ENCODE assay signal across 14 cellular contexts in the genomic region with DNA sequence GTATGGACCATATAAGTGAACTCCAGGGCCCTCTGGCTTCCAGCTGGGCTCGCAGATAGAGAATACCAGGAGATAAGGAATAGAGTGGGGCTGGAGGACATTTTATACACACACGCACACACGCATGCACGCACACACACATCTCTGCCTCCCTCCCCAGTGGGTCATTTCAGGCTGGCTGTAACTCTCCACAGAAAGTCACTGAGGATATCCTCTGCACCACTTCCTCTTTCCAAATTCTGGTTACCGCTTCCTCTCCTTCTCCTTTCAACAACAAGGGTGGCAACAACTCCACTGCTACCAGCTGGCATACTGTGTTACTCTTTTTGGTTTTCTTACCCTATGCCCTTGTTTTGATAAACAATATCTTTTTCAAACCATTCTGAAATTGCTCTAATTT.
DNase-seq lines count a peak whose midpoint lies in the region; ATAC-seq and TF ChIP-seq lines count a peak whose summit lies in the region.
"Had no signal": no experiment of that assay in that cellular context is flagged by ENCODE, and none has a peak within 500 bp of the region (broad histone marks: within the 10 kb centered on the region; RNA-seq: fewer than 3 reads in every experiment).

No MANE protein-coding gene starts in this region.

- no peaks in the 10 kb centered on the region for H4K20me1 ChIP-seq in GM23338 (replicated peaks; ENCODE audit: insufficient read depth)

- no peaks in the 10 kb centered on the region for H3K27me3 Mint-ChIP-seq in GM23338 (ENCODE audit: insufficient read depth, low read depth, poor library complexity)
- H3K27me3 Mint-ChIP-seq: central memory CD8-positive, alpha-beta T cell had no signal

- no peak overlapping the region for H3K27ac Mint-ChIP-seq in GM23338
- H3K27ac Mint-ChIP-seq: T-helper 1 cell treated with Interleukin-12 subunit alpha and Interleukin-12 subunit beta and Interleukin-4 antibody, amounts not matched to agents 30 μg/mL and 1 μg/mL, for 36 hours had no signal

- H3K27ac ChIP-seq in GM23338 (ENCODE audit: low read depth) = no peak overlapping the region
- H3K27ac ChIP-seq: right atrium auricular region had no signal

- no peaks in the 10 kb centered on the region for H3K9me3 Mint-ChIP-seq in GM23338
- H3K9me3 Mint-ChIP-seq: T-helper 1 cell treated with Interleukin-12 subunit alpha and Interleukin-12 subunit beta and Interleukin-4 antibody, amounts not matched to agents 30 μg/mL and 1 μg/mL, for 36 hours had no signal

- no peak overlapping the region for H3K4me3 ChIP-seq in GM12865 (ENCODE audit: low read depth, low read length)
- no peak overlapping the region for H3K4me3 ChIP-seq in GM23338
- H3K4me3 ChIP-seq: lung, right atrium auricular region had no signal

- H3K79me2 ChIP-seq in GM23338 (replicated peaks; ENCODE audit: insufficient read depth) = no peaks in the 10 kb centered on the region

- TF ChIP-seq CTCF in GM12865 (IDR thresholded peaks at IDR 0.05; ENCODE audit: insufficient read depth, low read depth, low read length, missing control alignments) = no peak
- no peak for TF ChIP-seq CTCF in GM23338 (conservative IDR thresholded peaks at IDR 0.05; ENCODE audit: low read depth in 2 of 2)

- peak; percentile 42 for ATAC-seq in GM19468 (IDR thresholded peaks at IDR 0.05; ENCODE audit: extremely low read depth, unreplicated experiment)
- peak; percentile 82 for ATAC-seq in HG03103 (IDR thresholded peaks at IDR 0.05; ENCODE audit: low read depth, unreplicated experiment)
- ATAC-seq in GM23338 = no peak

- H3K4me3 Mint-ChIP-seq in GM23338 = no peak overlapping the region
- H3K4me3 Mint-ChIP-seq: central memory CD8-positive, alpha-beta T cell; T-helper 1 cell treated with Interleukin-12 subunit alpha and Interleukin-12 subunit beta and Interleukin-4 antibody, amounts not matched to agents 30 μg/mL and 1 μg/mL, for 36 hours had no signal

- no peak overlapping the region for H3K4me2 ChIP-seq in GM23338

- H3F3A ChIP-seq in GM23338 (replicated peaks; ENCODE audit: low read depth) = no peaks in the 10 kb centered on the region

- H3K27me3 ChIP-seq in GM23338 (ENCODE audit: insufficient read depth) = no peaks in the 10 kb centered on the region
- H3K27me3 ChIP-seq: BE2C, right atrium auricular region had no signal

- DNase-seq in GM12865 (ENCODE audit: low read depth) = peak; percentile 24
- DNase-seq in SKM-1 treated with dmso at 0.1 percent for 144 hours (lab: John Stamatoyannopoulos, UW; ENCODE audit: unreplicated experiment) = peak; percentile 93
- DNase-seq in occipital lobe (lab: John Stamatoyannopoulos, UW) = no peak
- no peak for DNase-seq in DMS114 treated with DMSO at 0.1 percent for 48 hours (lab: John Stamatoyannopoulos, UW; ENCODE audit: unreplicated experiment)
- no peak for DNase-seq in GM23338 (ENCODE audit: low spot score)
- no peak for DNase-seq in medulla oblongata (ENCODE audit: extremely low spot score)
- DNase-seq: BE2C, foreskin fibroblast had no signal

- H3K9me2 ChIP-seq in GM23338 (ENCODE audit: insufficient read depth) = no peaks in the 10 kb centered on the region

- H2AFZ ChIP-seq in GM23338 = no peak overlapping the region

- H3K4me1 Mint-ChIP-seq in GM23338 = no peaks in the 10 kb centered on the region
- H3K4me1 Mint-ChIP-seq: central memory CD8-positive, alpha-beta T cell had no signal

- H3K36me3 Mint-ChIP-seq in GM23338 (ENCODE audit: low read depth) = no peaks in the 10 kb centered on the region

- no peaks in the 10 kb centered on the region for H3K4me1 ChIP-seq in GM23338 (ENCODE audit: insufficient read depth)
- H3K4me1 ChIP-seq: BE2C, right atrium auricular region had no signal

- H3K36me3 ChIP-seq in GM23338 (ENCODE audit: insufficient read depth) = no peaks in the 10 kb centered on the region
- H3K36me3 ChIP-seq: BE2C, right atrium auricular region had no signal

TF ChIP-seq in GM23338, 12 proteins besides CTCF, POLR2A, EP300 and RAD21:
- TF ChIP-seq, protein P1, sequence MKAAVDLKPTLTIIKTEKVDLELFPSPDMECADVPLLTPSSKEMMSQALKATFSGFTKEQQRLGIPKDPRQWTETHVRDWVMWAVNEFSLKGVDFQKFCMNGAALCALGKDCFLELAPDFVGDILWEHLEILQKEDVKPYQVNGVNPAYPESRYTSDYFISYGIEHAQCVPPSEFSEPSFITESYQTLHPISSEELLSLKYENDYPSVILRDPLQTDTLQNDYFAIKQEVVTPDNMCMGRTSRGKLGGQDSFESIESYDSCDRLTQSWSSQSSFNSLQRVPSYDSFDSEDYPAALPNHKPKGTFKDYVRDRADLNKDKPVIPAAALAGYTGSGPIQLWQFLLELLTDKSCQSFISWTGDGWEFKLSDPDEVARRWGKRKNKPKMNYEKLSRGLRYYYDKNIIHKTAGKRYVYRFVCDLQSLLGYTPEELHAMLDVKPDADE (IDR thresholded peaks at IDR 0.05) = no peak
- no peak for TF ChIP-seq ZNF331 (CRISPR knock-in tag; IDR thresholded peaks at IDR 0.05; ENCODE audit: low read depth)
- TF ChIP-seq, protein P2, sequence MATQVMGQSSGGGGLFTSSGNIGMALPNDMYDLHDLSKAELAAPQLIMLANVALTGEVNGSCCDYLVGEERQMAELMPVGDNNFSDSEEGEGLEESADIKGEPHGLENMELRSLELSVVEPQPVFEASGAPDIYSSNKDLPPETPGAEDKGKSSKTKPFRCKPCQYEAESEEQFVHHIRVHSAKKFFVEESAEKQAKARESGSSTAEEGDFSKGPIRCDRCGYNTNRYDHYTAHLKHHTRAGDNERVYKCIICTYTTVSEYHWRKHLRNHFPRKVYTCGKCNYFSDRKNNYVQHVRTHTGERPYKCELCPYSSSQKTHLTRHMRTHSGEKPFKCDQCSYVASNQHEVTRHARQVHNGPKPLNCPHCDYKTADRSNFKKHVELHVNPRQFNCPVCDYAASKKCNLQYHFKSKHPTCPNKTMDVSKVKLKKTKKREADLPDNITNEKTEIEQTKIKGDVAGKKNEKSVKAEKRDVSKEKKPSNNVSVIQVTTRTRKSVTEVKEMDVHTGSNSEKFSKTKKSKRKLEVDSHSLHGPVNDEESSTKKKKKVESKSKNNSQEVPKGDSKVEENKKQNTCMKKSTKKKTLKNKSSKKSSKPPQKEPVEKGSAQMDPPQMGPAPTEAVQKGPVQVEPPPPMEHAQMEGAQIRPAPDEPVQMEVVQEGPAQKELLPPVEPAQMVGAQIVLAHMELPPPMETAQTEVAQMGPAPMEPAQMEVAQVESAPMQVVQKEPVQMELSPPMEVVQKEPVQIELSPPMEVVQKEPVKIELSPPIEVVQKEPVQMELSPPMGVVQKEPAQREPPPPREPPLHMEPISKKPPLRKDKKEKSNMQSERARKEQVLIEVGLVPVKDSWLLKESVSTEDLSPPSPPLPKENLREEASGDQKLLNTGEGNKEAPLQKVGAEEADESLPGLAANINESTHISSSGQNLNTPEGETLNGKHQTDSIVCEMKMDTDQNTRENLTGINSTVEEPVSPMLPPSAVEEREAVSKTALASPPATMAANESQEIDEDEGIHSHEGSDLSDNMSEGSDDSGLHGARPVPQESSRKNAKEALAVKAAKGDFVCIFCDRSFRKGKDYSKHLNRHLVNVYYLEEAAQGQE (IDR thresholded peaks at IDR 0.05; ENCODE audit: unreplicated experiment) = no peak
- TF ChIP-seq EZH2 (IDR thresholded peaks at IDR 0.05; ENCODE audit: low read depth, unreplicated experiment) = no peak
- TF ChIP-seq STAT1 (IDR thresholded peaks at IDR 0.05; ENCODE audit: unreplicated experiment) = no peak
- TF ChIP-seq CREB1 (CRISPR knock-in tag; IDR thresholded peaks at IDR 0.05; ENCODE audit: low read depth) = no peak
- TF ChIP-seq JUNB (IDR thresholded peaks at IDR 0.05; ENCODE audit: unreplicated experiment) = no peak

Comparison
In these comparisons a context has a peak if more than half of its experiments do, and no peak if none do; other contexts are left out.
1. DNase-seq: peak in GM12865 (single experiment) and SKM-1 treated with dmso at 0.1 percent for 144 hours (single experiment); none in occipital lobe (single experiment), DMS114 treated with DMSO at 0.1 percent for 48 hours (single experiment), GM23338 (single experiment) and medulla oblongata (single experiment).